ENCODE assay signal across 8 cellular contexts in the genomic region with DNA sequence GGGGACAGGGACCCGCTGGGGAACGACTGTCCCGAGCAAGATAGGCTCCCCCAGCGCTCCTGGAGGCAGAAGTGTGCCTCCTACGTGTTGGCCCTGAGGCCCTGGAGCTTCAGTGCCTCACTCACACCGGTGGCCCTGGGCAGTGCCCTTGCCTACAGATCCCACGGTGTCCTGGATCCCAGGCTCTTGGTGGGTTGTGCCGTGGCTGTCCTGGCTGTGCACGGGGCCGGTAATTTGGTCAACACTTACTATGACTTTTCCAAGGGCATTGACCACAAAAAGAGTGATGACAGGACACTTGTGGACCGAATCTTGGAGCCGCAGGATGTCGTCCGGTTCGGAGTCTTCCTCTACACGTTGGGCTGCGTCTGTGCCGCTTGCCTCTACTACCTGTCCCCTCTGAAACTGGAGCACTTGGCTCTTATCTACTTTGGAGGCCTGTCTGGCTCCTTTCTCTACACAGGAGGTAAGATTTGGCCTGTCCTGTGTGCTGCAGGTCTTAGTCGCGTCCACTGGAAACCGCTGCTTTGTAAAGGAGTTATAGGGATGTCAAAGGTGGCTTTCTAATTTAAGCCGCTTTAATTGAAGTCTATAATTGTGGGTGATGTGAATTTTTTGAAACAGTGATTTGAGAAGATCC. TPM values are rescaled to one million over a fixed set of nuclear protein-coding genes. Genes with fewer than 3 reads are reported as not detected.
A peak's percentile ranks its signal among the peaks of the same experiment; 100 is the strongest.
DNase-seq lines count a peak whose midpoint lies in the region; ATAC-seq, FAIRE-seq and TF ChIP-seq lines count a peak whose summit lies in the region.

No MANE protein-coding gene starts in this region.

- in situ Hi-C loops in astrocyte of the cerebellum (cut with HindIII; ENCODE audit: low sequenced_read_pairs) = no loop called here

- H3K9me3 ChIP-seq in testis = no peaks in the 10 kb centered on the region

- no peaks in the 10 kb centered on the region for H3K27me3 ChIP-seq in testis

- no peak for TF ChIP-seq POLR2A in testis (IDR thresholded peaks at IDR 0.05)

- TF ChIP-seq CTCF in 22Rv1 (IDR thresholded peaks at IDR 0.05) (no peak), astrocyte of the cerebellum (IDR thresholded peaks at IDR 0.05; ENCODE audit: low read depth, low read length, missing control alignments) (no peak), testis (IDR thresholded peaks at IDR 0.05) (no peak)

- H3K4me1 ChIP-seq in testis = peaks cover 20% of the 10 kb centered on the region

- FAIRE-seq in GM19239 (lab: Jason Lieb, UNC) = peak; percentile 59

- H3K27ac ChIP-seq in 22Rv1 (peak overlapping the region; percentile 84), testis (peak overlapping the region; percentile 86)

- DNase-seq in GM19239 (ENCODE audit: insufficient read length, low spot score) (no peak), HuH-7.5 (ENCODE audit: low spot score) (peak; percentile 25), astrocyte of the cerebellum (ENCODE audit: low read depth) (no peak), left colon (no peak), testis (no peak), GM19238 (ENCODE audit: insufficient read length, low spot score) (no peak)

- no peaks in the 10 kb centered on the region for H3K36me3 ChIP-seq in testis (ENCODE audit: low read depth, missing control alignments)

- intact Hi-C loops in left colon (cut with DNase I, micrococcal nuclease) = no loop called here
- intact Hi-C loops in testis (cut with DNase I; ENCODE audit: low total_unique reads) = no loop called here

- WGBS in testis, 2 donors = 5% methylated on average over 19 to 22 of the region's 22 CpGs

- ATAC-seq in left colon (peak; percentile 42), HG02981 (IDR thresholded peaks at IDR 0.05; ENCODE audit: unreplicated experiment) (no peak)

- peak overlapping the region; percentile 84 for H3K4me3 ChIP-seq in astrocyte of the cerebellum (ENCODE audit: low read depth, low read length)
- H3K4me3 ChIP-seq in testis = peak overlapping the region; percentile 79 to 86

RNA-seq across cellular contexts. Expression of gene UBIAD1, which starts 0.7 kb away (rescaled TPM):
- total RNA-seq in left colon (10 to 100 TPM; 11.0 to 12.4 TPM), testis (10 to 100 TPM; 29.3 to 32.0 TPM)
- 25.8 TPM for polyA plus RNA-seq in testis (ENCODE audit: insufficient read depth, low read depth, low replicate concordance)

RNA-seq across cellular contexts. Expression of gene MTOR, which starts 11.4 kb away (rescaled TPM):
- 10 to 100 TPM; 31.0 to 40.1 TPM for total RNA-seq in left colon
- 100 to 1,000 TPM in 1 of 2 donors, 10 to 100 TPM in 1; 83.3 to 108 TPM for total RNA-seq in testis
- 129 TPM for polyA plus RNA-seq in testis (ENCODE audit: insufficient read depth, low read depth, low replicate concordance)
